8 cellular contexts compared by ENCODE assay signal in the genomic region with DNA sequence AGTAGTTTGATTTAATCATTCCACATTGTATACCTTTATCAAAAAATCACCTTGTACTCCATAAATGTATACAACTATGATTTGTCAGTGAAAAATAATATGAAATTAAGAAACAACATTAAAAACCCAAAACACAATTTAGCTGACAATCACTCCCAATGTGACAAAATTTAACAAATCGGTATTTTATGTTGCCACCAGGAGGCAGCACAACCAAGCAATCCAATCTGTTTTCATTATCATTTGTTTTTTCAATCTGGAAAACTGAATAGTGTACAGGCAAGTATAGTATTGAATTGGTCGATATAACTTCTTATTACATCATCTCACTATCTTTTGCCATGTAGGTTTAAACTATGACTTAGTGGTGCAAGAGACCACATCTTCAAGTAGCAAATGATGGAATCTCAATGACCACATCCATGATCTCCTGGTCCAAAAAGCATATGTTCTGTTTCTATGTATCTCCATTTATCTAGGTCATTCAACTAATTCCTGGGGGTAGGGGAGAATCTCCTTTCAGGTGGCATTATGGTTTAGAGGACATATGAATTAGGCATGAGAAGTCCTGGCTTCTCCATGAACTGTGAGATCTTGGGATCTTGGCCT.
A peak's percentile ranks its signal among the peaks of the same experiment; 100 is the strongest.
DNase-seq lines count a peak whose midpoint lies in the region; ATAC-seq and TF ChIP-seq lines count a peak whose summit lies in the region.

No MANE protein-coding gene starts in this region.

- peaks cover 5% of the 10 kb centered on the region for H3K4me1 Mint-ChIP-seq in neural crest cell

- no peaks in the 10 kb centered on the region for H3K36me3 ChIP-seq in BE2C

- in situ Hi-C loops in GM13976 (cut with MboI; ENCODE audit: low sequenced_read_pairs, unreplicated experiment): no loop called here

- peaks cover 7% of the 10 kb centered on the region for H3K9me3 Mint-ChIP-seq in neural crest cell

- no peaks in the 10 kb centered on the region for H3K27me3 ChIP-seq in BE2C

- H3K4me3 ChIP-seq in BE2C (ENCODE audit: low read depth, low read length) (no peak overlapping the region), choroid plexus epithelial cell (ENCODE audit: low read depth, low read length) (no peak overlapping the region)

- DNase-seq in BE2C (peak; percentile 33), GM13976 (ENCODE audit: low spot score) (peak; percentile 52), M059J (ENCODE audit: low read depth) (peak; percentile 34), choroid plexus epithelial cell (ENCODE audit: low read depth) (peak; percentile 59), neural crest cell (ENCODE audit: low read depth, low spot score) (peak; percentile 49), NCI-H2081 treated with DMSO at 0.1 percent for 48 hours (lab: John Stamatoyannopoulos, UW) (no peak)

- H3K27me3 Mint-ChIP-seq in neural crest cell (ENCODE audit: low read depth): no peaks in the 10 kb centered on the region

- no peaks in the 10 kb centered on the region for H3K9me3 ChIP-seq in BE2C

- TF ChIP-seq CTCF in BE2C (IDR thresholded peaks at IDR 0.05; ENCODE audit: low read depth, low read length): peak; percentile 73
- peak; percentile 46 for TF ChIP-seq CTCF in GM13976 (IDR thresholded peaks at IDR 0.05; ENCODE audit: borderline replicate concordance, control extremely low read depth, extremely low read depth, insufficient read depth, missing control alignments)
- peak; percentile 73 for TF ChIP-seq CTCF in choroid plexus epithelial cell (conservative IDR thresholded peaks at IDR 0.05; ENCODE audit: low read depth, low read length)
- TF ChIP-seq CTCF in neural crest cell (conservative IDR thresholded peaks at IDR 0.05): peak; percentile 83

- H3K27ac Mint-ChIP-seq in neural crest cell (ENCODE audit: unreplicated experiment): no peak overlapping the region

- H3K4me1 ChIP-seq in BE2C: no peaks in the 10 kb centered on the region

- no peak for ATAC-seq in GM21447 (IDR thresholded peaks at IDR 0.05; ENCODE audit: unreplicated experiment)
- no peak for ATAC-seq in HG02870 (IDR thresholded peaks at IDR 0.05; ENCODE audit: unreplicated experiment)

- H3K36me3 Mint-ChIP-seq in neural crest cell (ENCODE audit: low read depth): no peaks in the 10 kb centered on the region

- H3K4me3 Mint-ChIP-seq in neural crest cell: no peak overlapping the region
